1 cellular context compared by ENCODE assay signal in the genomic region with DNA sequence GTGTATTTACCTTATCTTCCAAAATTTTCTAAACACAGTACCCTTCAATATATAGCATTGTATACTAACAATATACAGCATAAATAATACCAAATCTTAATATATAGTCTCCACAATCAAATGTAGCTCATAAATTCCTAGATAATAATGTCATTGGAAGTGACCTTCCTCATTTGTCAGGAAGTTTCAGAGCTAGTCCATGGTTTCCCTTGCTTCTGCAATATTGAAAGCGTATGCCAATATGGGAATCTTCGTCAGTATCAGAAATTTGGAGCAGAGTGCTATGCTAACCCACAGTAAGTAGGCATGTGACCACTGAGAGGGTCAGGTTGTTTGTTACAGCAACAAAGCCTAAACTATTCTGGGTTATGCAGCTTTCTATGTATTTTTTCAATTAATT.
TF ChIP-seq lines count a peak whose summit lies in the region.

No MANE protein-coding gene starts in this region.

TF ChIP-seq in WTC11, 78 proteins besides CTCF, POLR2A, EP300 and RAD21 (continued from another document):
- TF ChIP-seq, protein P1, sequence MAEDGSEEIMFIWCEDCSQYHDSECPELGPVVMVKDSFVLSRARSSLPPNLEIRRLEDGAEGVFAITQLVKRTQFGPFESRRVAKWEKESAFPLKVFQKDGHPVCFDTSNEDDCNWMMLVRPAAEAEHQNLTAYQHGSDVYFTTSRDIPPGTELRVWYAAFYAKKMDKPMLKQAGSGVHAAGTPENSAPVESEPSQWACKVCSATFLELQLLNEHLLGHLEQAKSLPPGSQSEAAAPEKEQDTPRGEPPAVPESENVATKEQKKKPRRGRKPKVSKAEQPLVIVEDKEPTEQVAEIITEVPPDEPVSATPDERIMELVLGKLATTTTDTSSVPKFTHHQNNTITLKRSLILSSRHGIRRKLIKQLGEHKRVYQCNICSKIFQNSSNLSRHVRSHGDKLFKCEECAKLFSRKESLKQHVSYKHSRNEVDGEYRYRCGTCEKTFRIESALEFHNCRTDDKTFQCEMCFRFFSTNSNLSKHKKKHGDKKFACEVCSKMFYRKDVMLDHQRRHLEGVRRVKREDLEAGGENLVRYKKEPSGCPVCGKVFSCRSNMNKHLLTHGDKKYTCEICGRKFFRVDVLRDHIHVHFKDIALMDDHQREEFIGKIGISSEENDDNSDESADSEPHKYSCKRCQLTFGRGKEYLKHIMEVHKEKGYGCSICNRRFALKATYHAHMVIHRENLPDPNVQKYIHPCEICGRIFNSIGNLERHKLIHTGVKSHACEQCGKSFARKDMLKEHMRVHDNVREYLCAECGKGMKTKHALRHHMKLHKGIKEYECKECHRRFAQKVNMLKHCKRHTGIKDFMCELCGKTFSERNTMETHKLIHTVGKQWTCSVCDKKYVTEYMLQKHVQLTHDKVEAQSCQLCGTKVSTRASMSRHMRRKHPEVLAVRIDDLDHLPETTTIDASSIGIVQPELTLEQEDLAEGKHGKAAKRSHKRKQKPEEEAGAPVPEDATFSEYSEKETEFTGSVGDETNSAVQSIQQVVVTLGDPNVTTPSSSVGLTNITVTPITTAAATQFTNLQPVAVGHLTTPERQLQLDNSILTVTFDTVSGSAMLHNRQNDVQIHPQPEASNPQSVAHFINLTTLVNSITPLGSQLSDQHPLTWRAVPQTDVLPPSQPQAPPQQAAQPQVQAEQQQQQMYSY (CRISPR knock-in tag; IDR thresholded peaks at IDR 0.05), result no peak
- TF ChIP-seq, protein P2, sequence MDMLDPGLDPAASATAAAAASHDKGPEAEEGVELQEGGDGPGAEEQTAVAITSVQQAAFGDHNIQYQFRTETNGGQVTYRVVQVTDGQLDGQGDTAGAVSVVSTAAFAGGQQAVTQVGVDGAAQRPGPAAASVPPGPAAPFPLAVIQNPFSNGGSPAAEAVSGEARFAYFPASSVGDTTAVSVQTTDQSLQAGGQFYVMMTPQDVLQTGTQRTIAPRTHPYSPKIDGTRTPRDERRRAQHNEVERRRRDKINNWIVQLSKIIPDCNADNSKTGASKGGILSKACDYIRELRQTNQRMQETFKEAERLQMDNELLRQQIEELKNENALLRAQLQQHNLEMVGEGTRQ (CRISPR knock-in tag; IDR thresholded peaks at IDR 0.05), result 0 out of 2 replicates have a peak, but pooled peaks have one; percentile 15
